Comparison of ENCODE assay signal across 8 cellular contexts in genomic region chr16:30010817-30011504, GRCh38. TPM values are rescaled to one million over a fixed set of nuclear protein-coding genes. Genes with fewer than 3 reads are reported as not detected.
DNase-seq lines count a peak whose midpoint lies in the region; ATAC-seq and TF ChIP-seq lines count a peak whose summit lies in the region.

TSS of gene DOC2A (minus strand) at chr16:30011027. CDS start at chr16:30010222, 805 bp downstream.

- intact Hi-C loops in vagina (cut with DNase I): no loop called here

- DNase-seq in NCI-H2196 (lab: John Stamatoyannopoulos, UW; ENCODE audit: unreplicated experiment) (peak; percentile 49), NCI-H2196 treated with DMSO at 0.1 percent for 48 hours (lab: John Stamatoyannopoulos, UW; ENCODE audit: unreplicated experiment) (no peak), NCI-H748 treated with DMSO at 0.1 percent for 48 hours (lab: John Stamatoyannopoulos, UW) (peak; percentile 4), vagina (ENCODE audit: extremely low spot score in 2 of 2) (no peak)

- peaks cover 25% of the 10 kb centered on the region for H3K4me1 Mint-ChIP-seq in brain

- H3K36me3 ChIP-seq in mesodermal cell (ENCODE audit: control insufficient read depth, insufficient read depth, low read length) (peaks cover under 1% of the 10 kb centered on the region), vagina (no peaks in the 10 kb centered on the region)

- no peaks in the 10 kb centered on the region for H3K36me3 Mint-ChIP-seq in brain

- H3K27ac Mint-ChIP-seq in brain: peak within 1 kb of the TSS in 4 of 5 experiments; percentile 24 to 90 (median 78)

- H3K27me3 ChIP-seq in vagina: peaks cover 4% of the 10 kb centered on the region

- no peak for ATAC-seq in GM19397 (IDR thresholded peaks at IDR 0.05; ENCODE audit: unreplicated experiment)
- ATAC-seq in GM21381 (IDR thresholded peaks at IDR 0.05; ENCODE audit: unreplicated experiment): no peak

- 0 to 1% methylated on average over 40 to 44 of the region's 84 CpGs for whole genome bisulfite sequencing in mesodermal cell (ENCODE audit: insufficient coverage in 2 of 2), 2 experiments

- no peak for TF ChIP-seq POLR2A in vagina (IDR thresholded peaks at IDR 0.05)

- H3K4me3 ChIP-seq in mesodermal cell (ENCODE audit: extremely low read depth, insufficient read depth, low read length, poor library complexity, severe bottlenecking): peak within 1 kb of the TSS; percentile 44
- peak within 1 kb of the TSS; percentile 29 to 45 for H3K4me3 ChIP-seq in vagina

- H3K27ac ChIP-seq in mesodermal cell (ENCODE audit: low read depth, low read length, severe bottlenecking) (no peak within 1 kb of the TSS), vagina (no peak within 1 kb of the TSS)

- no peaks in the 10 kb centered on the region for H3K9me3 Mint-ChIP-seq in brain

- TF ChIP-seq CTCF in brain (conservative IDR thresholded peaks at IDR 0.05) (no peak), vagina (IDR thresholded peaks at IDR 0.05) (no peak)

- H3K4me1 ChIP-seq in mesodermal cell (ENCODE audit: control insufficient read depth, insufficient read depth, low read length, poor library complexity, severe bottlenecking) (no peaks in the 10 kb centered on the region), vagina (peaks cover 18% of the 10 kb centered on the region)

- H3K4me3 Mint-ChIP-seq in brain: peak within 1 kb of the TSS; percentile 81 to 88 (median 85)

- H3K27me3 Mint-ChIP-seq in brain: peaks cover 4% of the 10 kb centered on the region

- no peaks in the 10 kb centered on the region for H3K9me3 ChIP-seq in mesodermal cell (ENCODE audit: control insufficient read depth, low read length)
- H3K9me3 ChIP-seq in vagina: no peaks in the 10 kb centered on the region

RNA-seq across cellular contexts. Expression of gene DOC2A, which starts in this region (rescaled TPM):
- 23.1 TPM for polyA plus RNA-seq in brain (ENCODE audit: insufficient read depth, low read depth, low replicate concordance)
- 1.5 TPM for polyA plus RNA-seq in mesodermal cell (2013, experiment 1 of 2)
- polyA plus RNA-seq in mesodermal cell (2013, experiment 2 of 2): 2.3 TPM
- total RNA-seq in vagina: 2.2 TPM

Comparison
In these comparisons a context has a peak if more than half of its experiments do, and no peak if none do; other contexts are left out.
1. DNase-seq: peak in NCI-H2196 (single experiment) and NCI-H748 treated with DMSO at 0.1 percent for 48 hours (single experiment); none in NCI-H2196 treated with DMSO at 0.1 percent for 48 hours (single experiment) and vagina (0 of 2).